Comparison of ENCODE assay signal across 10 cellular contexts in the genomic region with DNA sequence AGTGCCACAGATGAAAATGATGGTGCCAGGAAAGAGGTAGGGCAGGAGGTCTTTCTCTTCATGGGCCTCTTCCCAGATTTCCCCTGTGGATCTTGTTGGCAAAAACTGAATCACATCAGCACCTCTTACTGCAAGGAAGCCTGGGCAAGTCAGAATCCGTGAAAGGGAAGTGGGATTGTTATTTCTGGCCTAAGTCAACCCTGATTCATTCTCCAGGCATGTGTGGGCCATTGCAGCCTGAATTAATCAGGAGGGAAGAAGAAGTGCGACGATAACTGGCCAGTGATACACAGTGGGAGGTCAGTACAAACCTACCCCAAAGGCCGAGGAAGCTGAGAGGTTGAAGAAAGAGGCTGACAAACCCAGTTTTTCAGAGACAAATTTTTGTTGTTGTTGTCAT. TPM values are rescaled to one million over a fixed set of nuclear protein-coding genes. Genes with fewer than 3 reads are reported as not detected.
A peak's percentile ranks its signal among the peaks of the same experiment; 100 is the strongest.
DNase-seq lines count a peak whose midpoint lies in the region; ATAC-seq and TF ChIP-seq lines count a peak whose summit lies in the region.
"Had no signal": no experiment of that assay in that cellular context is flagged by ENCODE, and none has a peak within 500 bp of the region (broad histone marks: within the 10 kb centered on the region; RNA-seq: fewer than 3 reads in every experiment).

No MANE protein-coding gene starts in this region.

- H3K9ac ChIP-seq in subcutaneous abdominal adipose tissue (ENCODE audit: low read length in 5 of 5): no peak overlapping the region

- H3K4me3 ChIP-seq in adrenal gland (no peak overlapping the region), left ventricle myocardium inferior (no peak overlapping the region), subcutaneous abdominal adipose tissue (ENCODE audit: low read depth in 1 of 5, low read length in 5 of 5) (no peak overlapping the region)

- H3K27me3 ChIP-seq in adrenal gland (no peaks in the 10 kb centered on the region), left ventricle myocardium inferior (ENCODE audit: low read depth) (no peaks in the 10 kb centered on the region), subcutaneous abdominal adipose tissue (ENCODE audit: control insufficient read depth in 5 of 5, insufficient read depth in 4 of 5, low read length in 5 of 5) (peaks cover 0 to 2% (median 0%) of the 10 kb centered on the region in 5 donors)

- H3K4me1 ChIP-seq in adrenal gland (replicated peaks in 1 of 2) (peaks cover 0 to 4% of the 10 kb centered on the region in 2 donors), left ventricle myocardium inferior (peaks cover 11% of the 10 kb centered on the region), subcutaneous abdominal adipose tissue (ENCODE audit: control insufficient read depth in 5 of 5, insufficient read depth in 5 of 5, low read length in 5 of 5) (peaks cover 0 to 17% (median 5%) of the 10 kb centered on the region in 5 donors)

- WGBS in adrenal gland, 4 donors: 27 to 53% (median 37%) methylated on average over 4 of the region's 4 CpGs

- ATAC-seq in GM21526 (IDR thresholded peaks at IDR 0.05; ENCODE audit: low FRiP score, unreplicated experiment): no peak

- TF ChIP-seq POLR2A in adrenal gland (IDR thresholded peaks at IDR 0.05): no peak

- intact Hi-C loops in adrenal gland (cut with DNase I) (no loop called here), left ventricle myocardium inferior (cut with micrococcal nuclease) (no loop called here)

- peak overlapping the region in 2 of 5 donors; percentile 15 to 75 for H3K27ac ChIP-seq in adrenal gland
- peak overlapping the region; percentile 64 for H3K27ac ChIP-seq in left ventricle myocardium inferior (replicated peaks)
- H3K27ac ChIP-seq in subcutaneous abdominal adipose tissue (ENCODE audit: low read depth, low read length): peak overlapping the region; percentile 8
- H3K27ac ChIP-seq: 22Rv1 had no signal

- H3K9me3 ChIP-seq in adrenal gland (replicated peaks in 1 of 3) (no peaks in the 10 kb centered on the region), left ventricle myocardium inferior (replicated peaks) (no peaks in the 10 kb centered on the region), subcutaneous abdominal adipose tissue (ENCODE audit: control insufficient read depth in 5 of 5, low read length in 5 of 5) (no peaks in the 10 kb centered on the region)

- H3K36me3 ChIP-seq in adrenal gland (replicated peaks in 1 of 2): no peaks in the 10 kb centered on the region
- no peaks in the 10 kb centered on the region for H3K36me3 ChIP-seq in left ventricle myocardium inferior
- H3K36me3 ChIP-seq in subcutaneous abdominal adipose tissue (ENCODE audit: control insufficient read depth in 5 of 5, insufficient read depth in 5 of 5, low read length in 5 of 5): no peaks in the 10 kb centered on the region

- DNase-seq in SIG-M5 treated with dmso at 0.1 percent for 504 hours (lab: John Stamatoyannopoulos, UW; ENCODE audit: unreplicated experiment): peak; percentile 49
- no peak for DNase-seq in SIG-M5 (lab: John Stamatoyannopoulos, UW)
- DNase-seq in adrenal gland: peak in 5 of 7 donors; percentile 14 to 56 (median 39)
- no peak for DNase-seq in left ventricle myocardium inferior
- DNase-seq in NCI-H524 treated with DMSO at 0.1 percent for 48 hours (lab: John Stamatoyannopoulos, UW): no peak
- no peak for DNase-seq in middle frontal gyrus (ENCODE audit: extremely low spot score, low spot score)
- DNase-seq: activated effector memory CD4-positive, alpha-beta T cell treated with anti-CD3 and anti-CD28 coated beads, Interleukin-2, amount 50 U/mL, for 16 hours had no signal

- TF ChIP-seq CTCF in adrenal gland (IDR thresholded peaks at IDR 0.05): no peak
- no peak for TF ChIP-seq CTCF in left ventricle myocardium inferior (IDR thresholded peaks at IDR 0.05; ENCODE audit: borderline replicate concordance)

RNA-seq across cellular contexts. Expression of a gene that starts 17.9 kb away (rescaled TPM):
- total RNA-seq in adrenal gland: 100 to 1,000 TPM in 1 of 8 donors, 10 to 100 TPM in 7; 75.0 to 182 (median 91.1) TPM
- 10 to 100 TPM; 54.3 to 93.9 (median 79.4) TPM for polyA plus RNA-seq in adrenal gland
- total RNA-seq in left ventricle myocardium inferior: 38.6 TPM

RNA-seq across cellular contexts. Expression of a gene that starts 27.3 kb away (rescaled TPM):
- total RNA-seq in adrenal gland: 100 to 1,000 TPM in 3 of 8 donors, 10 to 100 TPM in 5; 32.4 to 142 (median 62.8) TPM
- polyA plus RNA-seq in adrenal gland: 10 to 100 TPM; 25.6 to 46.7 (median 46.6) TPM
- total RNA-seq in left ventricle myocardium inferior: 12.0 TPM

Comparison
In these comparisons a context has a peak if more than half of its experiments do, and no peak if none do; other contexts are left out.
1. DNase-seq: peak in SIG-M5 treated with dmso at 0.1 percent for 504 hours (single experiment) and adrenal gland (5 of 7); none in SIG-M5 (single experiment), left ventricle myocardium inferior (single experiment), NCI-H524 treated with DMSO at 0.1 percent for 48 hours (single experiment) and middle frontal gyrus (single experiment).